In genomic region chrX:41705680-41706374, GRCh38 we compare ENCODE assay signal across 9 cellular contexts. TPM values are rescaled to one million over a fixed set of nuclear protein-coding genes. Genes with fewer than 3 reads are reported as not detected.
A peak's percentile ranks its signal among the peaks of the same experiment; 100 is the strongest.
DNase-seq lines count a peak whose midpoint lies in the region; ATAC-seq and TF ChIP-seq lines count a peak whose summit lies in the region.
"Had no signal": no experiment of that assay in that cellular context is flagged by ENCODE, and none has a peak within 500 bp of the region (broad histone marks: within the 10 kb centered on the region; RNA-seq: fewer than 3 reads in every experiment).

No MANE protein-coding gene starts in this region.

- no peak overlapping the region for H3K27ac ChIP-seq in CD4-positive, alpha-beta memory T cell (ENCODE audit: low read depth, low read length)
- H3K27ac ChIP-seq in GM23338 (ENCODE audit: low read depth): no peak overlapping the region

- no peaks in the 10 kb centered on the region for H4K20me1 ChIP-seq in GM23338 (replicated peaks; ENCODE audit: insufficient read depth)

- no peaks in the 10 kb centered on the region for H3K79me2 ChIP-seq in GM23338 (replicated peaks; ENCODE audit: insufficient read depth)

- no peak for DNase-seq in CD4-positive, alpha-beta memory T cell
- no peak for DNase-seq in activated naive CD8-positive, alpha-beta T cell treated with anti-CD3 and anti-CD28 coated beads, Interleukin-2, amount 10 ng/mL, durations not matched to agents 7 days and 5 days
- DNase-seq in middle frontal gyrus (ENCODE audit: extremely low spot score, low spot score) (no peak), superior temporal gyrus (ENCODE audit: extremely low spot score) (no peak), GM23338 (ENCODE audit: low spot score) (no peak), NCI-H82 treated with DMSO at 0.1 percent for 48 hours (lab: John Stamatoyannopoulos, UW; ENCODE audit: unreplicated experiment) (no peak)

- CTCF ChIA-PET in CD4-positive, alpha-beta memory T cell (lab: Charles Lee; ENCODE audit: partially characterized antibody): interaction anchor here (0.7 kb wide), 1 partner anchor 1030 kb away, joined by 3 read pairs; no protein-coding TSS in a partner anchor

- intact Hi-C loops in CD4-positive, alpha-beta memory T cell (cut with micrococcal nuclease): no loop called here

- H3F3A ChIP-seq in GM23338 (replicated peaks; ENCODE audit: low read depth): no peaks in the 10 kb centered on the region

- TF ChIP-seq CTCF in GM23338 (conservative IDR thresholded peaks at IDR 0.05; ENCODE audit: low read depth in 2 of 2): no peak

- peak overlapping the region in 2 of 8 donors; percentile 46 to 76 for H3K4me3 Mint-ChIP-seq in CD4-positive, alpha-beta memory T cell
- peak overlapping the region; percentile 34 for H3K4me3 Mint-ChIP-seq in activated naive CD8-positive, alpha-beta T cell treated with anti-CD3 and anti-CD28 coated beads, Interleukin-2, amount 10 ng/mL, durations not matched to agents 7 days and 5 days
- no peak overlapping the region for H3K4me3 Mint-ChIP-seq in GM23338
- H3K4me3 Mint-ChIP-seq: nephron had no signal

- no peaks in the 10 kb centered on the region for H3K36me3 ChIP-seq in CD4-positive, alpha-beta memory T cell (ENCODE audit: insufficient read depth, low read length)
- no peaks in the 10 kb centered on the region for H3K36me3 ChIP-seq in GM23338 (ENCODE audit: insufficient read depth)

- POLR2A ChIA-PET in CD4-positive, alpha-beta memory T cell (lab: Charles Lee; ENCODE audit: partially characterized antibody): interaction anchor here (1.6 kb wide), 1 partner anchor 14 kb away, joined by 4 read pairs; no protein-coding TSS in a partner anchor
- POLR2A ChIA-PET in activated naive CD8-positive, alpha-beta T cell treated with anti-CD3 and anti-CD28 coated beads, Interleukin-2, amount 10 ng/mL, durations not matched to agents 7 days and 5 days (lab: Charles Lee): interaction anchor here (1.1 to 1.3 kb wide), 3 partner anchors 11 to 19 kb away, joined by 3 to 5 read pairs (median 3); no protein-coding TSS in a partner anchor

- H3K36me3 Mint-ChIP-seq in CD4-positive, alpha-beta memory T cell: peaks cover 0 to 15% of the 10 kb centered on the region in 2 donors
- H3K36me3 Mint-ChIP-seq in activated naive CD8-positive, alpha-beta T cell treated with anti-CD3 and anti-CD28 coated beads, Interleukin-2, amount 10 ng/mL, durations not matched to agents 7 days and 5 days: peaks cover 7% of the 10 kb centered on the region
- no peaks in the 10 kb centered on the region for H3K36me3 Mint-ChIP-seq in GM23338 (ENCODE audit: low read depth)

- no peak overlapping the region for H3K4me3 ChIP-seq in CD4-positive, alpha-beta memory T cell (ENCODE audit: low read length in 2 of 2)
- no peak overlapping the region for H3K4me3 ChIP-seq in GM23338

- ATAC-seq in GM19395 (IDR thresholded peaks at IDR 0.05; ENCODE audit: unreplicated experiment): peak; percentile 89
- ATAC-seq in HG03354 (IDR thresholded peaks at IDR 0.05; ENCODE audit: poor library complexity, severe bottlenecking, unreplicated experiment): peak; percentile 90
- peak; percentile 54 for ATAC-seq in activated naive CD8-positive, alpha-beta T cell treated with anti-CD3 and anti-CD28 coated beads, Interleukin-2, amount 10 ng/mL, durations not matched to agents 7 days and 5 days (ENCODE audit: low read depth)
- no peak for ATAC-seq in GM23338

- no peaks in the 10 kb centered on the region for H3K27me3 Mint-ChIP-seq in CD4-positive, alpha-beta memory T cell
- no peaks in the 10 kb centered on the region for H3K27me3 Mint-ChIP-seq in activated naive CD8-positive, alpha-beta T cell treated with anti-CD3 and anti-CD28 coated beads, Interleukin-2, amount 10 ng/mL, durations not matched to agents 7 days and 5 days
- H3K27me3 Mint-ChIP-seq in GM23338 (ENCODE audit: insufficient read depth, low read depth, poor library complexity): no peaks in the 10 kb centered on the region

- no peaks in the 10 kb centered on the region for H3K27me3 ChIP-seq in CD4-positive, alpha-beta memory T cell (ENCODE audit: insufficient read depth, low read length)
- no peaks in the 10 kb centered on the region for H3K27me3 ChIP-seq in GM23338 (ENCODE audit: insufficient read depth)

- peak overlapping the region; percentile 11 to 66 (median 43) for H3K27ac Mint-ChIP-seq in CD4-positive, alpha-beta memory T cell
- peak overlapping the region; percentile 84 for H3K27ac Mint-ChIP-seq in activated naive CD8-positive, alpha-beta T cell treated with anti-CD3 and anti-CD28 coated beads, Interleukin-2, amount 10 ng/mL, durations not matched to agents 7 days and 5 days
- H3K27ac Mint-ChIP-seq in GM23338: no peak overlapping the region
- H3K27ac Mint-ChIP-seq: nephron had no signal

- no peaks in the 10 kb centered on the region for H3K9me3 Mint-ChIP-seq in CD4-positive, alpha-beta memory T cell
- no peaks in the 10 kb centered on the region for H3K9me3 Mint-ChIP-seq in activated naive CD8-positive, alpha-beta T cell treated with anti-CD3 and anti-CD28 coated beads, Interleukin-2, amount 10 ng/mL, durations not matched to agents 7 days and 5 days
- H3K9me3 Mint-ChIP-seq in GM23338: no peaks in the 10 kb centered on the region
- H3K9me3 Mint-ChIP-seq: nephron had no signal

- peaks cover 23 to 44% (median 30%) of the 10 kb centered on the region in 4 donors for H3K4me1 Mint-ChIP-seq in CD4-positive, alpha-beta memory T cell
- H3K4me1 Mint-ChIP-seq in activated naive CD8-positive, alpha-beta T cell treated with anti-CD3 and anti-CD28 coated beads, Interleukin-2, amount 10 ng/mL, durations not matched to agents 7 days and 5 days: peaks cover 28% of the 10 kb centered on the region
- peaks cover 33% of the 10 kb centered on the region for H3K4me1 Mint-ChIP-seq in GM23338
- H3K4me1 Mint-ChIP-seq: nephron had no signal

- H3K4me1 ChIP-seq in CD4-positive, alpha-beta memory T cell (ENCODE audit: insufficient read depth, low read length): peaks cover 30% of the 10 kb centered on the region
- H3K4me1 ChIP-seq in GM23338 (ENCODE audit: insufficient read depth): peaks cover 16% of the 10 kb centered on the region; the same call in 1 of the 2 replicates

- H2AFZ ChIP-seq in GM23338: no peak overlapping the region

- H3K4me2 ChIP-seq in GM23338: no peak overlapping the region

- no peaks in the 10 kb centered on the region for H3K9me2 ChIP-seq in GM23338 (ENCODE audit: insufficient read depth)

- H3K9me3 ChIP-seq in CD4-positive, alpha-beta memory T cell (ENCODE audit: control insufficient read depth in 1 of 2, low read length in 2 of 2): no peaks in the 10 kb centered on the region

TF ChIP-seq in GM23338, 12 proteins besides CTCF, POLR2A, EP300 and RAD21:
- no peak for TF ChIP-seq NANOG (IDR thresholded peaks at IDR 0.05; ENCODE audit: borderline replicate concordance)
- no peak for TF ChIP-seq CREB1 (CRISPR knock-in tag; IDR thresholded peaks at IDR 0.05; ENCODE audit: low read depth)
- TF ChIP-seq STAT1 (IDR thresholded peaks at IDR 0.05; ENCODE audit: unreplicated experiment): no peak

RNA-seq across cellular contexts. Expression of gene GPR34, which starts 17.1 kb away (rescaled TPM):
- total RNA-seq in CD4-positive, alpha-beta memory T cell: under 1 TPM in 1 of 2 experiments, not detected in 1; 0.28 TPM
- under 1 TPM; 0.35 to 0.53 TPM for polyA plus RNA-seq in CD4-positive, alpha-beta memory T cell
- total RNA-seq in activated naive CD8-positive, alpha-beta T cell treated with anti-CD3 and anti-CD28 coated beads, Interleukin-2, amount 10 ng/mL, durations not matched to agents 7 days and 5 days: 1 to 10 TPM; 1.8 to 2.7 TPM
- total RNA-seq in GM23338 (2014; rRNA removed; shearing (Covaris generic)): not detected in 2 replicates
- 0.17 and 0.55 TPM in 2 replicates for polyA plus RNA-seq in GM23338 (2016; fragmentation: Nextera tagmentation; extraction: Ambion mirVana)

RNA-seq across cellular contexts. Expression of gene GPR82, which starts 18.2 kb away (rescaled TPM):
- total RNA-seq in CD4-positive, alpha-beta memory T cell: not detected
- polyA plus RNA-seq in CD4-positive, alpha-beta memory T cell: under 1 TPM; 0.13 to 0.37 TPM
- 1 to 10 TPM in 1 of 2 experiments, under 1 TPM in 1; 0.97 to 1.1 TPM for total RNA-seq in activated naive CD8-positive, alpha-beta T cell treated with anti-CD3 and anti-CD28 coated beads, Interleukin-2, amount 10 ng/mL, durations not matched to agents 7 days and 5 days
- not detected in 2 replicates for total RNA-seq in GM23338 (2014; rRNA removed; shearing (Covaris generic))
- polyA plus RNA-seq in GM23338 (2016; fragmentation: Nextera tagmentation; extraction: Ambion mirVana): 0.32 and 0.35 TPM in 2 replicates
